In genomic region chr6:138571585-138572199, GRCh38 we compare ENCODE assay signal across 9 cellular contexts.
DNase-seq lines count a peak whose midpoint lies in the region; ATAC-seq and TF ChIP-seq lines count a peak whose summit lies in the region.
"Had no signal": no experiment of that assay in that cellular context is flagged by ENCODE, and none has a peak within 500 bp of the region (broad histone marks: within the 10 kb centered on the region; RNA-seq: fewer than 3 reads in every experiment).

No MANE protein-coding gene starts in this region.

- H2AFZ ChIP-seq in PC-3 (ENCODE audit: low read length) = peak overlapping the region; percentile 81
- H2AFZ ChIP-seq: PC-9 had no signal

- intact Hi-C loops in PC-3 (cut with micrococcal nuclease) (no loop called here), left ventricle myocardium superior (cut with micrococcal nuclease) (no loop called here), psoas muscle (cut with DNase I) (no loop called here)

- no peaks in the 10 kb centered on the region for H3K9me2 ChIP-seq in PC-3 (replicated peaks; ENCODE audit: low read length)

- peak; percentile 54 for DNase-seq in DMS79 treated with DMSO at 0.1 percent for 48 hours (lab: John Stamatoyannopoulos, UW)
- no peak for DNase-seq in PC-3
- no peak for DNase-seq in left ventricle myocardium superior
- no peak for DNase-seq in psoas muscle
- DNase-seq in kidney glomerular epithelial cell (lab: John Stamatoyannopoulos, UW) = no peak
- no peak for DNase-seq in NCI-H2196 (lab: John Stamatoyannopoulos, UW; ENCODE audit: unreplicated experiment)
- no peak for DNase-seq in stimulated activated CD4-positive, alpha-beta T cell treated with anti-CD3 and anti-CD28 coated beads, Interleukin-1b, Interleukin-23, amount 100 ng/mL, for 48 hours
- DNase-seq: PC-9 had no signal

- CTCF ChIA-PET in PC-3 (lab: Charles Lee) = interaction anchor here (0.7 kb wide), 1 partner anchor 197 kb away, joined by 3 read pairs; no protein-coding TSS in a partner anchor

- H3K4me3 ChIP-seq in PC-3 (ENCODE audit: low read length) (peak overlapping the region; percentile 59), psoas muscle (peak overlapping the region; percentile 64)
- H3K4me3 ChIP-seq: PC-9 had no signal

- POLR2A ChIA-PET in PC-3 (lab: Charles Lee; ENCODE audit: unreplicated experiment) = no interaction called here

- no peaks in the 10 kb centered on the region for H3K79me2 ChIP-seq in PC-3 (ENCODE audit: low read length)

- H3K9me3 ChIP-seq in PC-3 (ENCODE audit: low read length) (no peaks in the 10 kb centered on the region), psoas muscle (no peaks in the 10 kb centered on the region)

- H3F3A ChIP-seq in PC-3 (ENCODE audit: low read length, unreplicated experiment) = no peaks in the 10 kb centered on the region

- H3K27ac ChIP-seq in PC-3 (ENCODE audit: low read length) (no peak overlapping the region), psoas muscle (peak overlapping the region; percentile 50)
- H3K27ac ChIP-seq: PC-9 had no signal

- 13 to 23% (median 13%) methylated on average over 16 of the region's 16 CpGs for WGBS in psoas muscle, 3 donors

- H4K20me1 ChIP-seq in PC-3 (ENCODE audit: low read length) = no peaks in the 10 kb centered on the region

- H3K36me3 ChIP-seq in PC-3 (ENCODE audit: low read depth, low read length) = no peaks in the 10 kb centered on the region
- no peaks in the 10 kb centered on the region for H3K36me3 ChIP-seq in psoas muscle (ENCODE audit: insufficient read depth in 1 of 2, low read depth in 1 of 2)

- ATAC-seq in PC-3 = no peak
- ATAC-seq in left ventricle myocardium superior = peak; percentile 36
- ATAC-seq in psoas muscle = peak in 2 of 4 donors; percentile 23 to 32
- ATAC-seq in GM21367 (IDR thresholded peaks at IDR 0.05; ENCODE audit: unreplicated experiment) = no peak

- peak overlapping the region; percentile 86 for H3K4me2 ChIP-seq in PC-3 (ENCODE audit: low read length)
- H3K4me2 ChIP-seq: PC-9 had no signal

- no peaks in the 10 kb centered on the region for H3K27me3 ChIP-seq in PC-3 (ENCODE audit: low read length)
- no peaks in the 10 kb centered on the region for H3K27me3 ChIP-seq in psoas muscle (ENCODE audit: insufficient read depth in 3 of 3, low read length in 2 of 3)

- TF ChIP-seq CTCF in PC-3 (conservative IDR thresholded peaks at IDR 0.05; ENCODE audit: low read depth, low read length) (no peak), psoas muscle (IDR thresholded peaks at IDR 0.05) (no peak)

- BruUV-seq in PC-3 (replicated peaks; lab: Mats Ljungman, UMichigan) = no TSS peak

- no peaks in the 10 kb centered on the region for H3K4me1 ChIP-seq in PC-3 (ENCODE audit: insufficient read depth, low read length)
- peaks cover 8% of the 10 kb centered on the region for H3K4me1 ChIP-seq in psoas muscle

- no peak overlapping the region for H3K9ac ChIP-seq in PC-3 (ENCODE audit: low read length)
